Comparison of ENCODE assay signal across 2 cellular contexts in the genomic region with DNA sequence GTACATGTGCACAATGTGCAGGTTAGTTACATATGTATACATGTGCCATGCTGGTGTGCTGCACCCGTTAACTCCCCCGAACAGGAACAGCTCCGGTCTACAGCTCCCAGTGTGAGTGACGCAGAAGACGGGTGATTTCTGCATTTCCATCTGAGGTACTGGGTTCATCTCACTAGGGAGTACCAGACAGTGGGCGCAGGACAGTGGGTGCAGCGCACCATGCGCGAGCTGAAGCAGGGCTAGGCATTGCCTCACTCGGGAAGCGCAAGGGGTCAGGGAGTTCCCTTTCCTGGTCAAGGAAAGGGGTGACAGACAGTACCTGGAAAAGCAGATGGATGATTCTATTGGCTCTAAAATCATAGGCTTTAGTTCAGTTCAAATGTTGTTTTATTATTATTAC. TPM values are rescaled to one million over a fixed set of nuclear protein-coding genes. Genes with fewer than 3 reads are reported as not detected.
DNase-seq lines count a peak whose midpoint lies in the region; ATAC-seq lines count a peak whose summit lies in the region.
"Not testable (repeated sequence)": the region's sequence is repeated elsewhere in the genome, so short reads cannot be mapped to it uniquely, and the experiment has no call there.

No MANE protein-coding gene starts in this region.

- H3K27me3 Mint-ChIP-seq in T-helper 17 cell; stimulated activated memory B cell treated with anti-CD40 and anti-IgM and Interleukin-4, amounts not matched to agents 10 μg/mL and 1 μg/mL and 100 μg/mL, for 72 hours: not testable (repeated sequence)

- ATAC-seq in T-helper 17 cell; stimulated activated memory B cell treated with anti-CD40 and anti-IgM and Interleukin-4, amounts not matched to agents 10 μg/mL and 1 μg/mL and 100 μg/mL, for 72 hours: not testable (repeated sequence)

- peak overlapping the region; percentile 37 for H3K27ac Mint-ChIP-seq in T-helper 17 cell
- H3K27ac Mint-ChIP-seq in stimulated activated memory B cell treated with anti-CD40 and anti-IgM and Interleukin-4, amounts not matched to agents 10 μg/mL and 1 μg/mL and 100 μg/mL, for 72 hours, result peak overlapping the region; percentile 49

- H3K9me3 ChIP-seq in T-helper 17 cell (ENCODE audit: control insufficient read depth, low read length, poor library complexity, severe bottlenecking), result not testable (repeated sequence)

- not testable (repeated sequence) for H3K9me3 Mint-ChIP-seq in stimulated activated memory B cell treated with anti-CD40 and anti-IgM and Interleukin-4, amounts not matched to agents 10 μg/mL and 1 μg/mL and 100 μg/mL, for 72 hours

- H3K4me3 Mint-ChIP-seq in T-helper 17 cell; stimulated activated memory B cell treated with anti-CD40 and anti-IgM and Interleukin-4, amounts not matched to agents 10 μg/mL and 1 μg/mL and 100 μg/mL, for 72 hours: not testable (repeated sequence)

- H3K4me1 Mint-ChIP-seq in T-helper 17 cell, result peaks cover 53% of the 10 kb centered on the region
- H3K4me1 Mint-ChIP-seq in stimulated activated memory B cell treated with anti-CD40 and anti-IgM and Interleukin-4, amounts not matched to agents 10 μg/mL and 1 μg/mL and 100 μg/mL, for 72 hours, result peaks cover 82% of the 10 kb centered on the region

- not testable (repeated sequence) for DNase-seq in T-helper 17 cell

- H3K36me3 Mint-ChIP-seq in T-helper 17 cell (ENCODE audit: low read depth), result not testable (repeated sequence)
- peaks cover 43% of the 10 kb centered on the region for H3K36me3 Mint-ChIP-seq in stimulated activated memory B cell treated with anti-CD40 and anti-IgM and Interleukin-4, amounts not matched to agents 10 μg/mL and 1 μg/mL and 100 μg/mL, for 72 hours

RNA-seq across cellular contexts. Expression of a gene that starts 32.5 kb away (rescaled TPM):
- total RNA-seq in T-helper 17 cell, result 10 to 100 TPM; 66.7 to 86.8 TPM
